In the genomic region with DNA sequence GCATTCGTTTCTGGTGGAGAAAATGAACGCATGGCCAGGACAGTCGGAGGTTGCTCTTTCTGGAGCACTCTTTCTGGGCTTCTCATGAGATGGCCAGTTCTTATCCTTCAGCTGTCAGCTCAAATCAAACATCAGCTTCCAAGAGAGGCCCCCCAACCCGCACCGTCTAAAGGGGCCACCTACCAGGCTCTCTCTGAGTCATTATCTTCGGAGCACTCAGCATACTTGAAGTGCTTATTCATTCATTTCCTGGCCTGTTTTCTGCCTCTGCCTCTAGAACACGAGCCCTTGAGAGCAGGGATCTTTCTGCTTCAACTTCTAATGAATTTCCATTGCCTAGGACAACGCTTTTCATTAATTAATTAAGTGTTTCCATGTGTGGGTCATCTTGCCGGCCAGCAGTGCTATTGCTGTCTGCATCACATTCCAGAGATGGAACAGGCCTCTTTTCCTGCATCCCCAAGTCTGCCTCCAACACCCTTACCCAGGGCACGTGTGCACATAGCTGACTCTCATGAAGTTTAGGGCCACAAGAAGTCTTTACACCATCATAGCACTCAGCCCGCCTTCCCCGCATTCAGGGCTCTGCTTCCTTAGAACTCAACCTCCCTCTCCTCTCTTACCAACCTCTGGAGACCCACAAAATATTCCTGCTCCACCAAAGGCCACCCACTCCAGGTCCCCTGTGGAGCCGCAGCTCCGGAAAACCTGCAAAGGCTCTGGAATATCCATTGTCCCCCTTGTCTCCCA, we compare ENCODE assay signal across 9 cellular contexts. TPM values are rescaled to one million over a fixed set of nuclear protein-coding genes. Genes with fewer than 3 reads are reported as not detected.
A peak's percentile ranks its signal among the peaks of the same experiment; 100 is the strongest.
DNase-seq lines count a peak whose midpoint lies in the region; ATAC-seq and TF ChIP-seq lines count a peak whose summit lies in the region.
"Had no signal": no experiment of that assay in that cellular context is flagged by ENCODE, and none has a peak within 500 bp of the region (broad histone marks: within the 10 kb centered on the region; RNA-seq: fewer than 3 reads in every experiment).

No MANE protein-coding gene starts in this region.

- H3K27me3 Mint-ChIP-seq in GM23338 (ENCODE audit: insufficient read depth, low read depth, poor library complexity) (peaks cover 8% of the 10 kb centered on the region), immature natural killer cell (ENCODE audit: low read depth in 3 of 3) (peaks cover 6 to 7% (median 7%) of the 10 kb centered on the region in 3 donors)

- H3K9me3 ChIP-seq in SJSA1 (replicated peaks): no peaks in the 10 kb centered on the region

- no peaks in the 10 kb centered on the region for H3F3A ChIP-seq in GM23338 (replicated peaks; ENCODE audit: low read depth)

- no peak overlapping the region for H3K27ac ChIP-seq in GM23338 (ENCODE audit: low read depth)
- peak overlapping the region; percentile 60 for H3K27ac ChIP-seq in SJSA1

- TF ChIP-seq CTCF in GM23338 (conservative IDR thresholded peaks at IDR 0.05; ENCODE audit: low read depth in 2 of 2) (no peak), fibroblast of the aortic adventitia (IDR thresholded peaks at IDR 0.05; ENCODE audit: insufficient read depth, low read length) (no peak)

- DNase-seq in GM23338 (ENCODE audit: low spot score) (no peak), SJSA1 (ENCODE audit: low read depth in 1 of 2, low spot score in 2 of 2) (peak; percentile 88 to 92), fibroblast of the aortic adventitia (ENCODE audit: low read depth) (peak; percentile 76), retina (peak; percentile 81), inferior parietal cortex (ENCODE audit: extremely low spot score) (no peak), D341Med (ENCODE audit: low spot score) (no peak), immature natural killer cell (no peak), SHP77 (lab: John Stamatoyannopoulos, UW) (no peak)

- H3K4me2 ChIP-seq in GM23338: peak overlapping the region; percentile 48; the same call in 1 of the 2 replicates

- H3K4me3 Mint-ChIP-seq in GM23338 (no peak overlapping the region; the same call in 2 of the 3 replicates), immature natural killer cell (no peak overlapping the region)
- H3K4me3 Mint-ChIP-seq: nephron had no signal

- no peaks in the 10 kb centered on the region for H3K79me2 ChIP-seq in GM23338 (replicated peaks; ENCODE audit: insufficient read depth)

- H3K36me3 ChIP-seq in GM23338 (ENCODE audit: insufficient read depth) (no peaks in the 10 kb centered on the region), SJSA1 (no peaks in the 10 kb centered on the region)

- H3K4me3 ChIP-seq in GM23338: no peak overlapping the region
- H3K4me3 ChIP-seq in SJSA1: no peak overlapping the region
- H3K4me3 ChIP-seq in fibroblast of the aortic adventitia (ENCODE audit: low read depth, low read length): no peak overlapping the region

- H3K9me2 ChIP-seq in GM23338 (ENCODE audit: insufficient read depth): no peaks in the 10 kb centered on the region

- H4K20me1 ChIP-seq in GM23338 (replicated peaks; ENCODE audit: insufficient read depth): no peaks in the 10 kb centered on the region

- peak; percentile 27; the same call in 2 of the 3 replicates for ATAC-seq in GM23338

- H3K36me3 Mint-ChIP-seq in GM23338 (ENCODE audit: low read depth) (no peaks in the 10 kb centered on the region), immature natural killer cell (no peaks in the 10 kb centered on the region)

- H3K4me1 Mint-ChIP-seq in GM23338 (peaks cover 45% of the 10 kb centered on the region), immature natural killer cell (no peaks in the 10 kb centered on the region)

- H3K27ac Mint-ChIP-seq in GM23338: no peak overlapping the region
- H3K27ac Mint-ChIP-seq in immature natural killer cell: peak overlapping the region in 1 of 6 donors; percentile 26

- H3K9me3 Mint-ChIP-seq in GM23338 (no peaks in the 10 kb centered on the region), immature natural killer cell (no peaks in the 10 kb centered on the region)
- H3K9me3 Mint-ChIP-seq: nephron had no signal

- H3K27me3 ChIP-seq in GM23338 (ENCODE audit: insufficient read depth) (no peaks in the 10 kb centered on the region), SJSA1 (replicated peaks) (no peaks in the 10 kb centered on the region)

- H3K4me1 ChIP-seq in GM23338 (ENCODE audit: insufficient read depth): peaks cover 21% of the 10 kb centered on the region
- H3K4me1 ChIP-seq in SJSA1 (replicated peaks): peaks cover 40% of the 10 kb centered on the region

- peak overlapping the region; percentile 69 for H2AFZ ChIP-seq in GM23338

TF ChIP-seq in GM23338, 12 proteins besides CTCF, POLR2A, EP300 and RAD21 (continues in another document):
- TF ChIP-seq ZNF114 (CRISPR knock-in tag; IDR thresholded peaks at IDR 0.05) (no peak), ZNF331 (CRISPR knock-in tag; IDR thresholded peaks at IDR 0.05; ENCODE audit: low read depth) (no peak), POLR2AphosphoS5 (IDR thresholded peaks at IDR 0.05; ENCODE audit: low read depth) (no peak), JUNB (IDR thresholded peaks at IDR 0.05; ENCODE audit: unreplicated experiment) (no peak), NANOG (IDR thresholded peaks at IDR 0.05; ENCODE audit: borderline replicate concordance) (no peak), STAT1 (IDR thresholded peaks at IDR 0.05; ENCODE audit: unreplicated experiment) (no peak), CREB1 (CRISPR knock-in tag; IDR thresholded peaks at IDR 0.05; ENCODE audit: low read depth) (no peak)
- TF ChIP-seq, protein P1, sequence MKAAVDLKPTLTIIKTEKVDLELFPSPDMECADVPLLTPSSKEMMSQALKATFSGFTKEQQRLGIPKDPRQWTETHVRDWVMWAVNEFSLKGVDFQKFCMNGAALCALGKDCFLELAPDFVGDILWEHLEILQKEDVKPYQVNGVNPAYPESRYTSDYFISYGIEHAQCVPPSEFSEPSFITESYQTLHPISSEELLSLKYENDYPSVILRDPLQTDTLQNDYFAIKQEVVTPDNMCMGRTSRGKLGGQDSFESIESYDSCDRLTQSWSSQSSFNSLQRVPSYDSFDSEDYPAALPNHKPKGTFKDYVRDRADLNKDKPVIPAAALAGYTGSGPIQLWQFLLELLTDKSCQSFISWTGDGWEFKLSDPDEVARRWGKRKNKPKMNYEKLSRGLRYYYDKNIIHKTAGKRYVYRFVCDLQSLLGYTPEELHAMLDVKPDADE (IDR thresholded peaks at IDR 0.05): no peak

RNA-seq across cellular contexts. Expression of a gene that starts 52.1 kb away (rescaled TPM):
- total RNA-seq in GM23338 (2014; rRNA removed; shearing (Covaris generic)): not detected in 2 replicates
- polyA plus RNA-seq in GM23338 (2016; fragmentation: Nextera tagmentation; extraction: Ambion mirVana) (0.21 and 1.0 TPM in 2 replicates), immature natural killer cell (100 to 1,000 TPM; 464 to 744 (median 541) TPM)
- not detected in 2 replicates for total RNA-seq in SJSA1 (2014; rRNA removed; shearing (Covaris generic))
- total RNA-seq in fibroblast of the aortic adventitia (ENCODE audit: low replicate concordance): 0.16 and 0.18 TPM in 2 replicates

Comparison
In these comparisons a context has a peak if more than half of its experiments do, and no peak if none do; other contexts are left out.
1. DNase-seq: peak in SJSA1 (2 of 2), fibroblast of the aortic adventitia (single experiment) and retina (single experiment); none in GM23338 (single experiment), inferior parietal cortex (single experiment), D341Med (single experiment), immature natural killer cell (0 of 3) and SHP77 (0 of 2).